Comparison of ENCODE assay signal across 9 cellular contexts in genomic region chr20:31716351-31716750, GRCh38. TPM values are rescaled to one million over a fixed set of nuclear protein-coding genes. Genes with fewer than 3 reads are reported as not detected.
DNase-seq lines count a peak whose midpoint lies in the region; ATAC-seq and TF ChIP-seq lines count a peak whose summit lies in the region.
"Had no signal": no experiment of that assay in that cellular context is flagged by ENCODE, and none has a peak within 500 bp of the region (broad histone marks: within the 10 kb centered on the region; RNA-seq: fewer than 3 reads in every experiment).

No MANE protein-coding gene starts in this region.

- H3K9ac ChIP-seq in fibroblast of lung (ENCODE audit: insufficient read depth, low read length) = no peak overlapping the region

- H3K4me3 Mint-ChIP-seq in activated CD4-positive, alpha-beta memory T cell treated with anti-CD3 and anti-CD28 coated beads for 36 hours = peak overlapping the region; percentile 98

- H3K36me3 Mint-ChIP-seq in activated CD4-positive, alpha-beta memory T cell treated with anti-CD3 and anti-CD28 coated beads for 36 hours = peaks cover 92% of the 10 kb centered on the region

- H3K36me3 ChIP-seq in HEK293 (ENCODE audit: control insufficient read depth in 2 of 2, insufficient read depth in 1 of 2, low read length in 2 of 2) (peaks cover 0 to 52% of the 10 kb centered on the region in 2 experiments; a peak in 1 of 3 replicates), fibroblast of lung (ENCODE audit: control insufficient read depth, insufficient read depth, low read length) (peaks cover 26% of the 10 kb centered on the region), spleen (peaks cover 0 to 99% (median 9%) of the 10 kb centered on the region in 6 donors)

- H3K4me1 ChIP-seq in HEK293 (ENCODE audit: control insufficient read depth, insufficient read depth, low read length) = peaks cover 21% of the 10 kb centered on the region; the same call in 1 of the 2 replicates
- peaks cover 62% of the 10 kb centered on the region for H3K4me1 ChIP-seq in fibroblast of lung (ENCODE audit: control insufficient read depth, extremely low read depth, insufficient read depth, low read length)
- H3K4me1 ChIP-seq in spleen = peaks cover 67 to 100% (median 96%) of the 10 kb centered on the region in 6 donors

- no peaks in the 10 kb centered on the region for H3K27me3 ChIP-seq in fibroblast of lung (ENCODE audit: control insufficient read depth, insufficient read depth, low read length)
- H3K27me3 ChIP-seq in spleen (replicated peaks in 1 of 7) = no peaks in the 10 kb centered on the region

- H3K27me3 Mint-ChIP-seq in activated CD4-positive, alpha-beta memory T cell treated with anti-CD3 and anti-CD28 coated beads for 36 hours = no peaks in the 10 kb centered on the region

- CTCF ChIA-PET in HEK293 (lab: Yijun Ruan, JAX) = interaction anchor here (0.8 to 10.4 kb wide), 3 partner anchors 7 to 103 kb away, joined by 3 to 303 read pairs (median 4); no protein-coding TSS in a partner anchor
- CTCF ChIA-PET in activated CD4-positive, alpha-beta memory T cell treated with anti-CD3 and anti-CD28 coated beads for 36 hours (lab: Charles Lee) = interaction anchor here (0.6 to 10.8 kb wide), 7 partner anchors 12 to 111 kb away, joined by 3 to 417 read pairs (median 3); no protein-coding TSS in a partner anchor

- TF ChIP-seq CTCF in HEK293 (tag by site-specific recombination; IDR thresholded peaks at IDR 0.05) (no peak), fibroblast of lung (conservative IDR thresholded peaks at IDR 0.05 in 1 of 2, IDR thresholded peaks at IDR 0.05 in 1 of 2; ENCODE audit: low read depth in 1 of 2, low read length in 2 of 2) (no peak), spleen (IDR thresholded peaks at IDR 0.05 in 8 of 11, conservative IDR thresholded peaks at IDR 0.05 in 3 of 11) (no peak)

- peak overlapping the region; percentile 96 for H3K27ac Mint-ChIP-seq in activated CD4-positive, alpha-beta memory T cell treated with anti-CD3 and anti-CD28 coated beads for 36 hours

- peaks cover 91% of the 10 kb centered on the region for H3K79me2 ChIP-seq in fibroblast of lung (ENCODE audit: control insufficient read depth, insufficient read depth, low read length)

- H2AFZ ChIP-seq in fibroblast of lung (ENCODE audit: low read length) = no peak overlapping the region

- peaks cover 65% of the 10 kb centered on the region for H3K4me1 Mint-ChIP-seq in activated CD4-positive, alpha-beta memory T cell treated with anti-CD3 and anti-CD28 coated beads for 36 hours (ENCODE audit: low read depth)

- 70 to 89% (median 75%) methylated on average over 1 of the region's 1 CpG for WGBS in spleen, 5 donors

- DNase-seq in activated CD4-positive, alpha-beta memory T cell treated with anti-CD3 and anti-CD28 coated beads for 36 hours = no peak
- DNase-seq in fibroblast of lung (ENCODE audit: low read depth in 2 of 2) = no peak
- DNase-seq in spleen = no peak
- no peak for DNase-seq in glomerular visceral epithelial cell (ENCODE audit: extremely low spot score)
- DNase-seq in foreskin melanocyte = no peak
- DNase-seq in SHP77 (lab: John Stamatoyannopoulos, UW) = no peak

- no peak for ATAC-seq in GM21576 (IDR thresholded peaks at IDR 0.05; ENCODE audit: unreplicated experiment)

- H3K27ac ChIP-seq in HEK293 (ENCODE audit: extremely low read depth, low read depth, low read length) (no peak overlapping the region), fibroblast of lung (ENCODE audit: insufficient read depth, low read length) (no peak overlapping the region), spleen (peak overlapping the region; percentile 29 to 97 (median 76))

- intact Hi-C loops in activated CD4-positive, alpha-beta memory T cell treated with anti-CD3 and anti-CD28 coated beads for 36 hours (cut with micrococcal nuclease) = no loop called here
- intact Hi-C loops in spleen (cut with DNase I; ENCODE audit: low total_unique reads) = no loop called here

- no peak overlapping the region for H3K4me3 ChIP-seq in HEK293 (ENCODE audit: low read depth, low read length)
- H3K4me3 ChIP-seq in fibroblast of lung (replicated peaks in 1 of 4; ENCODE audit: control extremely low read depth in 1 of 4, insufficient read depth in 1 of 4, low read depth in 3 of 4, low read length in 4 of 4) = peak overlapping the region in 2 of 4 experiments; percentile 14 to 41
- H3K4me3 ChIP-seq in spleen = peak overlapping the region in 3 of 8 donors; percentile 1 to 83 (median 78)

- POLR2A ChIA-PET in HEK293 (lab: Yijun Ruan, JAX) = interaction anchor here (1.5 kb wide), 1 partner anchor 52 kb away, joined by 4 read pairs; no protein-coding TSS in a partner anchor
- POLR2A ChIA-PET in activated CD4-positive, alpha-beta memory T cell treated with anti-CD3 and anti-CD28 coated beads for 36 hours (lab: Charles Lee) = interaction anchor here (1.1 to 5.4 kb wide), 3 partner anchors 8 to 54 kb away, joined by 3 to 30 read pairs (median 6); no protein-coding TSS in a partner anchor

- H4K20me1 ChIP-seq in fibroblast of lung (ENCODE audit: control insufficient read depth, extremely low read depth, insufficient read depth, low read length) = no peaks in the 10 kb centered on the region

- H3K9me3 ChIP-seq in HEK293 (ENCODE audit: control insufficient read depth, insufficient read depth, low read depth, low read length) (no peaks in the 10 kb centered on the region), fibroblast of lung (ENCODE audit: control insufficient read depth, insufficient read depth, low read depth, low read length) (no peaks in the 10 kb centered on the region), spleen (no peaks in the 10 kb centered on the region)

- no peaks in the 10 kb centered on the region for H3K9me3 Mint-ChIP-seq in activated CD4-positive, alpha-beta memory T cell treated with anti-CD3 and anti-CD28 coated beads for 36 hours
- H3K9me3 Mint-ChIP-seq: neural crest cell had no signal

- TF ChIP-seq POLR2A in spleen (IDR thresholded peaks at IDR 0.05) = no peak

- peak overlapping the region; percentile 38 for H3K4me2 ChIP-seq in fibroblast of lung (ENCODE audit: extremely low read depth, insufficient read depth, low read length)

TF ChIP-seq in HEK293, 187 proteins besides CTCF, POLR2A, EP300 and RAD21:
- TF ChIP-seq SP7 (tag by site-specific recombination; IDR thresholded peaks at IDR 0.05) (peak; percentile 46; the same call in 1 of the 2 replicates), ELK4 (IDR thresholded peaks at IDR 0.05; ENCODE audit: borderline replicate concordance, low read depth, low read length) (no peak)

RNA-seq across cellular contexts. Expression of gene BCL2L1, which starts 6.3 kb away (rescaled TPM):
- total RNA-seq in activated CD4-positive, alpha-beta memory T cell treated with anti-CD3 and anti-CD28 coated beads for 36 hours = 100 to 1,000 TPM; 126 to 129 TPM
- 50.8 and 77.1 TPM in 2 replicates for total RNA-seq in fibroblast of lung
- 61.8 and 107 TPM in 2 replicates for polyA plus RNA-seq in fibroblast of lung
- polyA plus RNA-seq in fibroblast of lung (2012) = 63.9 and 103 TPM in 2 replicates
- 62.6 and 98.4 TPM in 2 replicates for polyA minus RNA-seq in fibroblast of lung (ENCODE audit: low replicate concordance)
- total RNA-seq in spleen = 100 to 1,000 TPM in 4 of 7 donors, 10 to 100 TPM in 3; 70.2 to 167 (median 107) TPM
- polyA plus RNA-seq in spleen = 10 to 100 TPM; 18.7 to 55.5 (median 22.7) TPM

RNA-seq across cellular contexts. Expression of gene TPX2, which starts 22.7 kb away (rescaled TPM):
- 100 to 1,000 TPM; 149 TPM for total RNA-seq in activated CD4-positive, alpha-beta memory T cell treated with anti-CD3 and anti-CD28 coated beads for 36 hours
- 5.4 and 21.0 TPM in 2 replicates for total RNA-seq in fibroblast of lung
- polyA plus RNA-seq in fibroblast of lung = 19.9 and 72.2 TPM in 2 replicates
- polyA plus RNA-seq in fibroblast of lung (2012) = 21.0 and 71.3 TPM in 2 replicates
- polyA minus RNA-seq in fibroblast of lung (ENCODE audit: low replicate concordance) = 6.1 and 22.6 TPM in 2 replicates
- 10 to 100 TPM in 3 of 7 donors, 1 to 10 TPM in 4; 2.6 to 16.2 (median 8.8) TPM for total RNA-seq in spleen
- 1 to 10 TPM; 1.4 to 9.3 (median 3.1) TPM for polyA plus RNA-seq in spleen

Comparison
In these comparisons a context has a peak if more than half of its experiments do, and no peak if none do; other contexts are left out.
1. H3K27ac ChIP-seq: peak in spleen (8 of 8); none in HEK293 (single experiment) and fibroblast of lung (single experiment).